In the genomic region with DNA sequence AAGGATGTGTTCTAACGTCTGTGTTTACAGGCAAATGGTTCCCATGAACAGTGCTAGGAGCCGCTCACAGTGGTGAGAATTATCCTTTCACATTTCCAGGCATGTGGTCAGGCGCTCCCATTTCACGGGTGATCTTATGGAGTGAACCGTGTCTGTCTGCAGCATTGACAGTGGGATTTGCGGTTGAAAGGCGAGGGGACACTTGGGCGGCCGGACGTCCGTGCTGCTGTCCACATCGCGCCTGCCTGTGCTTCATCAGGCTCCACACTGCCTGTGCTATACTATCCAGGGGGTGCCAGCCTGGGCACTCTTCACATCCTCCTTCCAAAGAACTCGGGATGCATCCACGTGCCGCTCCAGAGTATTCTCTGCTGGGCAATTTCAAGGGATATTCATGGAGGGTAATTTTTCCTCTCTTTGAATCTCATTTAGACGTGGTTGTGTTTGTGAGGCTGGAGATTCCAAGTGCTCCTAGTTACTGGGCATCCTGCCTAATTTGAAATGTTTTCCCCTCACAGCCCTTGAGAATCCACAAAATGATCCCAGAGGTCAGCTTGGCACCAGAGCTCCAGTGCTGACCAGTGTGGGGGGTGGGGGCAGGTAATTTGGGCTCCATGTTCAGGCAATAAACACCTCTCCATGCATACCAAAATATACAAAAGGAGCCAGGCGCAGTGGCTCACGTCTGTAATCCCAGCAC, we compare ENCODE assay signal across 30 cellular contexts.
A peak's percentile ranks its signal among the peaks of the same experiment; 100 is the strongest.
DNase-seq lines count a peak whose midpoint lies in the region; ATAC-seq, FAIRE-seq and TF ChIP-seq lines count a peak whose summit lies in the region.
"Had no signal": no experiment of that assay in that cellular context is flagged by ENCODE, and none has a peak within 500 bp of the region (broad histone marks: within the 10 kb centered on the region; RNA-seq: fewer than 3 reads in every experiment).

No MANE protein-coding gene starts in this region.

- H3K4me2 ChIP-seq in osteoblast (ENCODE audit: insufficient read depth, low read length) = no peak overlapping the region
- H3K4me2 ChIP-seq: BLaER1 treated with 17β-estradiol and CSF1 and Interleukin-3, amounts not matched to agents 10 nM and 100 nM; KMS-11 had no signal

- H3K4me3 ChIP-seq in kidney (ENCODE audit: low read length in 2 of 2) (no peak overlapping the region), osteoblast (ENCODE audit: insufficient read depth, low read length) (no peak overlapping the region), left ventricle myocardium inferior (no peak overlapping the region)
- H3K4me3 ChIP-seq: BLaER1 treated with 17β-estradiol and CSF1 and Interleukin-3, amounts not matched to agents 10 nM and 100 nM; GM12878 had no signal

- H3K4me1 ChIP-seq in kidney (ENCODE audit: control insufficient read depth in 1 of 2, insufficient read depth in 1 of 2, low read depth in 1 of 2, low read length in 2 of 2) = no peaks in the 10 kb centered on the region
- H3K4me1 ChIP-seq in osteoblast (ENCODE audit: insufficient read depth, low read length) = peaks cover 34% of the 10 kb centered on the region
- no peaks in the 10 kb centered on the region for H3K4me1 ChIP-seq in left ventricle myocardium inferior

- H3K27ac ChIP-seq in kidney (ENCODE audit: low read depth in 2 of 2, low read length in 2 of 2) (no peak overlapping the region), osteoblast (ENCODE audit: low read depth, low read length) (no peak overlapping the region), left ventricle myocardium inferior (replicated peaks) (no peak overlapping the region)
- H3K27ac ChIP-seq: BLaER1 treated with 17β-estradiol and CSF1 and Interleukin-3, amounts not matched to agents 10 nM and 100 nM; HL-60; KMS-11 had no signal

- no peak for FAIRE-seq in kidney (lab: Jason Lieb, UNC)
- FAIRE-seq: A204.1, D721Med, GM12878, GM19239 had no signal

- H3K36me3 ChIP-seq in kidney (ENCODE audit: control insufficient read depth in 1 of 2, insufficient read depth in 2 of 2, low read length in 2 of 2) (no peaks in the 10 kb centered on the region), osteoblast (ENCODE audit: insufficient read depth, low read length) (no peaks in the 10 kb centered on the region), left ventricle myocardium inferior (no peaks in the 10 kb centered on the region)
- H3K36me3 ChIP-seq: BLaER1 treated with 17β-estradiol and CSF1 and Interleukin-3, amounts not matched to agents 10 nM and 100 nM had no signal

- no peak for ATAC-seq in GM18511 (IDR thresholded peaks at IDR 0.05; ENCODE audit: unreplicated experiment)
- no peak for ATAC-seq in SK-N-SH treated with all-trans-retinoic acid at 6 μM for 48 hours
- ATAC-seq: GM12878, PC-3 had no signal

- H4K20me1 ChIP-seq in osteoblast (ENCODE audit: insufficient read depth, low read length) = no peaks in the 10 kb centered on the region

- H2AFZ ChIP-seq in osteoblast (ENCODE audit: low read length) = no peak overlapping the region

- H3K79me2 ChIP-seq in osteoblast (ENCODE audit: insufficient read depth, low read length) = no peaks in the 10 kb centered on the region

- intact Hi-C loops in kidney (cut with DNase I) (no loop called here), left ventricle myocardium inferior (cut with micrococcal nuclease) (no loop called here)

- DNase-seq in DMS79 treated with DMSO at 0.1 percent for 48 hours (lab: John Stamatoyannopoulos, UW) = peak; percentile 0
- DNase-seq in RPMI7951 (ENCODE audit: low read depth) = peak; percentile 71
- peak; percentile 43 for DNase-seq in kidney
- DNase-seq in osteoblast (ENCODE audit: insufficient read length, low spot score, missing footprints) = peak; percentile 41
- DNase-seq in left ventricle myocardium inferior = no peak
- no peak for DNase-seq in NCI-H524 (lab: John Stamatoyannopoulos, UW)
- DNase-seq: AML-193; CD4-positive, alpha-beta T cell; EL; GDM1; H7; NCI-H1092 treated with DMSO at 0.1 percent for 48 hours; NCI-H1436; NCI-H187; NCI-H2171 treated with DMSO at 0.1 percent for 48 hours; NCI-H345; NCI-H510A treated with DMSO at 0.1 percent for 48 hours; NCI-H748 treated with DMSO at 0.1 percent for 48 hours; NK-92 treated with Interleukin-12 subunit alpha and Interleukin-12 subunit beta, amount 100 ng/mL, for 24 hours; PC-3; Right ventricle myocardium superior had no signal

- TF ChIP-seq CTCF in kidney (IDR thresholded peaks at IDR 0.05; ENCODE audit: borderline replicate concordance, extremely low read depth, insufficient read depth) = no peak
- no peak for TF ChIP-seq CTCF in osteoblast (IDR thresholded peaks at IDR 0.05; ENCODE audit: extremely low read depth, low read depth, low read length)
- TF ChIP-seq CTCF in left ventricle myocardium inferior (IDR thresholded peaks at IDR 0.05; ENCODE audit: borderline replicate concordance) = no peak

- H3K9me3 ChIP-seq in kidney (ENCODE audit: control insufficient read depth in 1 of 2, low read length in 2 of 2) (no peaks in the 10 kb centered on the region), osteoblast (ENCODE audit: low read depth, low read length) (no peaks in the 10 kb centered on the region), left ventricle myocardium inferior (replicated peaks) (no peaks in the 10 kb centered on the region)

- no peak overlapping the region for H3K9ac ChIP-seq in kidney (ENCODE audit: low read length in 2 of 2)
- H3K9ac ChIP-seq: BLaER1 treated with 17β-estradiol and CSF1 and Interleukin-3, amounts not matched to agents 10 nM and 100 nM; KMS-11 had no signal

- H3K27me3 ChIP-seq in osteoblast (ENCODE audit: insufficient read depth, low read length) = no peaks in the 10 kb centered on the region
- H3K27me3 ChIP-seq in left ventricle myocardium inferior (ENCODE audit: low read depth) = peaks cover 31% of the 10 kb centered on the region
- H3K27me3 ChIP-seq: BLaER1 treated with 17β-estradiol and CSF1 and Interleukin-3, amounts not matched to agents 10 nM and 100 nM had no signal

TF ChIP-seq in SK-N-SH treated with all-trans-retinoic acid at 6 μM for 48 hours, 23 proteins besides CTCF, POLR2A, EP300 and RAD21:
- no peak for TF ChIP-seq ISL1 (CRISPR knock-in tag; IDR thresholded peaks at IDR 0.05)
- no peak for TF ChIP-seq GLIS3 (CRISPR knock-in tag; IDR thresholded peaks at IDR 0.05)
- TF ChIP-seq ZFP3 (CRISPR knock-in tag; IDR thresholded peaks at IDR 0.05) = no peak
- TF ChIP-seq ZNF565 (CRISPR knock-in tag; conservative IDR thresholded peaks at IDR 0.05; ENCODE audit: low read depth) = no peak
- TF ChIP-seq, protein P1, sequence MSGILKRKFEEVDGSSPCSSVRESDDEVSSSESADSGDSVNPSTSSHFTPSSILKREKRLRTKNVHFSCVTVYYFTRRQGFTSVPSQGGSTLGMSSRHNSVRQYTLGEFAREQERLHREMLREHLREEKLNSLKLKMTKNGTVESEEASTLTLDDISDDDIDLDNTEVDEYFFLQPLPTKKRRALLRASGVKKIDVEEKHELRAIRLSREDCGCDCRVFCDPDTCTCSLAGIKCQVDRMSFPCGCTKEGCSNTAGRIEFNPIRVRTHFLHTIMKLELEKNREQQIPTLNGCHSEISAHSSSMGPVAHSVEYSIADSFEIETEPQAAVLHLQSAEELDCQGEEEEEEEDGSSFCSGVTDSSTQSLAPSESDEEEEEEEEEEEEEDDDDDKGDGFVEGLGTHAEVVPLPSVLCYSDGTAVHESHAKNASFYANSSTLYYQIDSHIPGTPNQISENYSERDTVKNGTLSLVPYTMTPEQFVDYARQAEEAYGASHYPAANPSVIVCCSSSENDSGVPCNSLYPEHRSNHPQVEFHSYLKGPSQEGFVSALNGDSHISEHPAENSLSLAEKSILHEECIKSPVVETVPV (CRISPR knock-in tag; IDR thresholded peaks at IDR 0.05) = no peak
- TF ChIP-seq, protein P2, sequence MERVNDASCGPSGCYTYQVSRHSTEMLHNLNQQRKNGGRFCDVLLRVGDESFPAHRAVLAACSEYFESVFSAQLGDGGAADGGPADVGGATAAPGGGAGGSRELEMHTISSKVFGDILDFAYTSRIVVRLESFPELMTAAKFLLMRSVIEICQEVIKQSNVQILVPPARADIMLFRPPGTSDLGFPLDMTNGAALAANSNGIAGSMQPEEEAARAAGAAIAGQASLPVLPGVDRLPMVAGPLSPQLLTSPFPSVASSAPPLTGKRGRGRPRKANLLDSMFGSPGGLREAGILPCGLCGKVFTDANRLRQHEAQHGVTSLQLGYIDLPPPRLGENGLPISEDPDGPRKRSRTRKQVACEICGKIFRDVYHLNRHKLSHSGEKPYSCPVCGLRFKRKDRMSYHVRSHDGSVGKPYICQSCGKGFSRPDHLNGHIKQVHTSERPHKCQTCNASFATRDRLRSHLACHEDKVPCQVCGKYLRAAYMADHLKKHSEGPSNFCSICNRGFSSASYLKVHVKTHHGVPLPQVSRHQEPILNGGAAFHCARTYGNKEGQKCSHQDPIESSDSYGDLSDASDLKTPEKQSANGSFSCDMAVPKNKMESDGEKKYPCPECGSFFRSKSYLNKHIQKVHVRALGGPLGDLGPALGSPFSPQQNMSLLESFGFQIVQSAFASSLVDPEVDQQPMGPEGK (CRISPR knock-in tag; IDR thresholded peaks at IDR 0.05; ENCODE audit: borderline replicate concordance) = no peak
- TF ChIP-seq BACH2 (CRISPR knock-in tag; IDR thresholded peaks at IDR 0.05; ENCODE audit: borderline replicate concordance) = no peak
- TF ChIP-seq ZNF70 (CRISPR knock-in tag; IDR thresholded peaks at IDR 0.05) = no peak
- no peak for TF ChIP-seq PPARA (CRISPR knock-in tag; IDR thresholded peaks at IDR 0.05; ENCODE audit: borderline replicate concordance)
- no peak for TF ChIP-seq ZNF8 (CRISPR knock-in tag; IDR thresholded peaks at IDR 0.05)
TF ChIP-seq in SK-N-SH treated with all-trans-retinoic acid at 6 μM for 48 hours: peak in this region for 0.

Comparison
In these comparisons a context has a peak if more than half of its experiments do, and no peak if none do; other contexts are left out.
1. DNase-seq: peak in DMS79 treated with DMSO at 0.1 percent for 48 hours (single experiment), RPMI7951 (single experiment), kidney (single experiment) and osteoblast (single experiment); none in left ventricle myocardium inferior (single experiment) and NCI-H524 (0 of 2).